ENCODE assay signal across 9 cellular contexts in the genomic region with DNA sequence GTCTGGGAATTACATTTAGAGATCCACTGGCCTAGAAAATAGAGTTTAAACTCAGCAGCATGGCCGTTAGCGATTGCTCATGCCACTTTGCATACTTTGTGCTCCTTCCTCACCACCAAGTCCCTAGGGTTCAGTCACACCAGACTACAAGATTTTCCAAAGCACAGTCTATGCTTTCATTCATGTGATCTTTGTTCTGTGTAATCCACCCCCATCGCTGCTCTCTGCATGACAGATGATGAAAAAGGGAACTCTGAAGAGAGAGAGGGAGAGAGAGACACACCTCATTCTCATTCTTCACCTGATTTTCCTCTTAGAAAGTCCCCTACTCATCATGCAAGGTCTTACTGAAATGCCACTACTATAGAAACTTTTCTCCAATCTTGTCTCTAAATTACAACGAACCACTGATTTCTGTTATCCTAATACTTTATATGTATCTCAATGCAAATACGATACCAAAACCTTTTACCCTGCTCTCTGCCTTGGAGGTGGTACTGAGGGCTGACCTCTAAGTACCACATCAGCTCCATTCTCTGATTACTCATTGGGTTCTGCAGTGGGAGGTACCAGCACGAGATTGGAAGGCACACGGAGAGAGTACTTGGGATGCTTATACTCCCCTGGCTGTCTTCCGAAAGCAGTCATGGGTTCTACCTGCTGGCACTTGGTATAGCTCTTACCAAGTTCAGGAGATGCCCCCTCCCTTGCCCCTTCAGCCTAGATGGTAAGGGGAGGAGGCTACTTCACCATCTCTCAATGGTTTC. TPM values are rescaled to one million over a fixed set of nuclear protein-coding genes. Genes with fewer than 3 reads are reported as not detected.
DNase-seq lines count a peak whose midpoint lies in the region; ATAC-seq and TF ChIP-seq lines count a peak whose summit lies in the region.
"Had no signal": no experiment of that assay in that cellular context is flagged by ENCODE, and none has a peak within 500 bp of the region (broad histone marks: within the 10 kb centered on the region; RNA-seq: fewer than 3 reads in every experiment).

No MANE protein-coding gene starts in this region.

- WGBS in heart left ventricle, 4 donors, result 72 to 82% (median 74%) methylated on average over 8 of the region's 8 CpGs

- H3K36me3 ChIP-seq in mucosa of descending colon (ENCODE audit: low read depth), result peaks cover 3% of the 10 kb centered on the region
- peaks cover 0 to 40% (median 24%) of the 10 kb centered on the region in 9 donors for H3K36me3 ChIP-seq in heart left ventricle

- DNase-seq in OCI-M1 (lab: John Stamatoyannopoulos, UW) (peak; percentile 38), mucosa of descending colon (no peak), NCI-H1694 (lab: John Stamatoyannopoulos, UW) (no peak), NCI-H2227 treated with DMSO at 0.1 percent for 48 hours (lab: John Stamatoyannopoulos, UW) (no peak), left ventricle myocardium superior (no peak), heart left ventricle (no peak)

- TF ChIP-seq CTCF in mucosa of descending colon (IDR thresholded peaks at IDR 0.05) (no peak), heart left ventricle (IDR thresholded peaks at IDR 0.05) (no peak)

- intact Hi-C loops in mucosa of descending colon (cut with DNase I, micrococcal nuclease), result no loop called here
- intact Hi-C loops in left ventricle myocardium superior (cut with micrococcal nuclease), result no loop called here
- intact Hi-C loops in heart left ventricle (cut with DNase I), result no loop called here

- no peaks in the 10 kb centered on the region for H3K4me1 ChIP-seq in mucosa of descending colon (ENCODE audit: low read depth)
- H3K4me1 ChIP-seq in heart left ventricle, result peaks cover 0 to 38% (median 2%) of the 10 kb centered on the region in 12 donors

- peak; percentile 81 for ATAC-seq in GM18867 (IDR thresholded peaks at IDR 0.05; ENCODE audit: unreplicated experiment)
- peak; percentile 91 for ATAC-seq in HG02610 (IDR thresholded peaks at IDR 0.05; ENCODE audit: unreplicated experiment)
- peak; percentile 72 for ATAC-seq in mucosa of descending colon
- no peak for ATAC-seq in left ventricle myocardium superior
- no peak for ATAC-seq in heart left ventricle

- no peaks in the 10 kb centered on the region for H3K27me3 ChIP-seq in heart left ventricle

- H3K4me3 ChIP-seq in mucosa of descending colon (no peak overlapping the region), heart left ventricle (no peak overlapping the region)

- H3K9me3 ChIP-seq in mucosa of descending colon, result no peaks in the 10 kb centered on the region
- peaks cover 0 to 8% (median 0%) of the 10 kb centered on the region in 12 donors for H3K9me3 ChIP-seq in heart left ventricle

- no peak overlapping the region for H3K27ac ChIP-seq in heart left ventricle

- TF ChIP-seq POLR2A in heart left ventricle (IDR thresholded peaks at IDR 0.05), result no peak

RNA-seq across cellular contexts. Expression of a gene that starts 1.1 kb away (rescaled TPM):
- total RNA-seq in mucosa of descending colon, result 1 to 10 TPM; 1.2 to 2.0 (median 1.4) TPM
- total RNA-seq in left ventricle myocardium superior, result 0.52 TPM
- 1 to 10 TPM in 3 of 9 donors, under 1 TPM in 6; 0.23 to 2.9 (median 0.67) TPM for total RNA-seq in heart left ventricle
- 1 to 10 TPM in 1 of 2 donors, under 1 TPM in 1; 0.21 to 1.1 TPM for polyA plus RNA-seq in heart left ventricle
- total RNA-seq: NCI-H460 had no signal

RNA-seq across cellular contexts. Expression of a gene that starts 12.2 kb away (rescaled TPM):
- total RNA-seq in mucosa of descending colon, result 10 to 100 TPM; 56.0 to 68.3 (median 59.9) TPM
- 10.5 TPM for total RNA-seq in left ventricle myocardium superior
- 10 to 100 TPM; 10.2 to 78.2 (median 13.4) TPM for total RNA-seq in heart left ventricle
- polyA plus RNA-seq in heart left ventricle, result 1 to 10 TPM; 4.8 to 5.7 TPM

RNA-seq across cellular contexts. Expression of a gene that starts 12.3 kb away (rescaled TPM):
- total RNA-seq in mucosa of descending colon (10 to 100 TPM; 32.2 to 51.1 (median 44.7) TPM), left ventricle myocardium superior (11.8 TPM), heart left ventricle (10 to 100 TPM in 8 of 9 donors, 1 to 10 TPM in 1; 8.5 to 73.0 (median 15.1) TPM)
- 1 to 10 TPM; 8.2 to 8.8 TPM for polyA plus RNA-seq in heart left ventricle

Comparison
In these comparisons a context has a peak if more than half of its experiments do, and no peak if none do; other contexts are left out.
1. ATAC-seq: peak in GM18867 (single experiment), HG02610 (single experiment) and mucosa of descending colon (single experiment); none in left ventricle myocardium superior (single experiment) and heart left ventricle (0 of 4).